Comparison of ENCODE assay signal across 16 cellular contexts in the genomic region with DNA sequence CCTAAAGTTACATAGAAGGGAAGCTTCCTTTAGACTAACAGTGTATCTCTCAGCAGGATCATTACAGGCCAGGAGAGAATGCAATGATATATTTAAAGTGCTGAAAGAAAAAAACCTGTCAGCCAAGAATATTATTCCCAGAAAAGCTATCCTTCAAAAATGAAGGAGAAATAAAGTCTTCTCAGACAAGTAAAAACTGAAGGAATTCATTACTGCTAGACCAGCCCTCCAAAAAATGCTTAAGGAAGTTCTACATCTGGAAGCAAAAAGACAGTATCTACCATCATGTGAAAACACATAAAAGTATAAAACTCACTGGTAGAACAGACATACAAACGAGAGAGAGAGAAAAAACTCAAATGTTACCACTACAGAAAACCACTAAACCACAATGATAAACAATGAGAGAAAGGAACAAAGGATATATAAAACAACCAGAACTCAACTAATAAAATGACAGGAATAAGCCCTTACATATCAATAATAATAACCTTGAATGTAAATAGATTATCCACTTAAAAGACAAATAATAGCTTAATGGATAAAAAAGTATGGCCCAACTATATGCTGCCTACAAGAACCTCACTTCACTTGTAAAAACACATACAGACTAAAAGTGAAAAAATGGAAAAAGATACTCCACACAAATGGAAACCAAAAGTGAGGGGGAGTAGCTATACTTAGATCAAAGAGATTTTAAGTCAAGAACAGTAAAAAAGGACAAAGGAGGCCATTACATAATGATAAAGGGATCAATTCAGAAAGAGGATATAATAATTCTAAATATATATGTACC. TPM values are rescaled to one million over a fixed set of nuclear protein-coding genes. Genes with fewer than 3 reads are reported as not detected.
DNase-seq lines count a peak whose midpoint lies in the region; ATAC-seq lines count a peak whose summit lies in the region.
"Had no signal": no experiment of that assay in that cellular context is flagged by ENCODE, and none has a peak within 500 bp of the region (broad histone marks: within the 10 kb centered on the region; RNA-seq: fewer than 3 reads in every experiment).

No MANE protein-coding gene starts in this region.

- H3K27ac Mint-ChIP-seq in activated naive CD4-positive, alpha-beta T cell treated with anti-CD3 and anti-CD28 coated beads for 36 hours = peak overlapping the region; percentile 48
- peak overlapping the region; percentile 8 to 21 for H3K27ac Mint-ChIP-seq in activated naive CD4-positive, alpha-beta T cell treated with anti-CD3 and anti-CD28 coated beads, Interleukin-2, amount 50 U/mL, for 72 hours
- H3K27ac Mint-ChIP-seq in stimulated activated naive CD8-positive, alpha-beta T cell treated with anti-CD3 and anti-CD28 coated beads, Interleukin-15, Interleukin-2, amounts not matched to agents 100 ng/mL and 50 ng/mL, for 24 hours = peak overlapping the region; percentile 83
- H3K27ac Mint-ChIP-seq: activated B cell treated with CpG ODN at 0.5 μM for 24 hours, mesothelial cell of epicardium had no signal

- peaks cover 42% of the 10 kb centered on the region for H3K9me3 Mint-ChIP-seq in activated naive CD4-positive, alpha-beta T cell treated with anti-CD3 and anti-CD28 coated beads for 36 hours
- H3K9me3 Mint-ChIP-seq in activated naive CD4-positive, alpha-beta T cell treated with anti-CD3 and anti-CD28 coated beads, Interleukin-2, amount 50 U/mL, for 72 hours = peaks cover 20 to 30% of the 10 kb centered on the region in 2 donors
- peaks cover 19% of the 10 kb centered on the region for H3K9me3 Mint-ChIP-seq in stimulated activated naive CD8-positive, alpha-beta T cell treated with anti-CD3 and anti-CD28 coated beads, Interleukin-15, Interleukin-2, amounts not matched to agents 100 ng/mL and 50 ng/mL, for 24 hours

- no peaks in the 10 kb centered on the region for H3K27me3 Mint-ChIP-seq in activated naive CD4-positive, alpha-beta T cell treated with anti-CD3 and anti-CD28 coated beads for 36 hours (ENCODE audit: low read depth)
- H3K27me3 Mint-ChIP-seq in stimulated activated naive CD8-positive, alpha-beta T cell treated with anti-CD3 and anti-CD28 coated beads, Interleukin-15, Interleukin-2, amounts not matched to agents 100 ng/mL and 50 ng/mL, for 24 hours = no peaks in the 10 kb centered on the region
- H3K27me3 Mint-ChIP-seq: activated B cell treated with CpG ODN at 0.5 μM for 24 hours, IgD-negative memory B cell had no signal

- peaks cover 64% of the 10 kb centered on the region for H3K36me3 Mint-ChIP-seq in activated naive CD4-positive, alpha-beta T cell treated with anti-CD3 and anti-CD28 coated beads for 36 hours (ENCODE audit: low read depth)
- peaks cover 57 to 75% of the 10 kb centered on the region in 2 donors for H3K36me3 Mint-ChIP-seq in activated naive CD4-positive, alpha-beta T cell treated with anti-CD3 and anti-CD28 coated beads, Interleukin-2, amount 50 U/mL, for 72 hours
- H3K36me3 Mint-ChIP-seq in stimulated activated naive CD8-positive, alpha-beta T cell treated with anti-CD3 and anti-CD28 coated beads, Interleukin-15, Interleukin-2, amounts not matched to agents 100 ng/mL and 50 ng/mL, for 24 hours (ENCODE audit: low read depth) = peaks cover 88% of the 10 kb centered on the region

- no peak for DNase-seq in activated naive CD4-positive, alpha-beta T cell treated with anti-CD3 and anti-CD28 coated beads for 36 hours
- no peak for DNase-seq in activated naive CD4-positive, alpha-beta T cell treated with anti-CD3 and anti-CD28 coated beads, Interleukin-2, amount 50 U/mL, for 16 hours
- DNase-seq in activated naive CD4-positive, alpha-beta T cell treated with anti-CD3 and anti-CD28 coated beads, Interleukin-2, amount 50 U/mL, for 72 hours (ENCODE audit: low spot score in 2 of 2) = no peak
- no peak for DNase-seq in islet precursor cell
- DNase-seq in NCI-H1436 (lab: John Stamatoyannopoulos, UW) = no peak
- DNase-seq: ACHN; activated B cell treated with CpG ODN at 0.5 μM for 24 hours; effector CD8-positive, alpha-beta T cell; foreskin fibroblast; NCI-H510A treated with DMSO at 0.1 percent for 48 hours had no signal

- peaks cover 42% of the 10 kb centered on the region for H3K4me1 Mint-ChIP-seq in activated naive CD4-positive, alpha-beta T cell treated with anti-CD3 and anti-CD28 coated beads for 36 hours (ENCODE audit: low read depth)
- H3K4me1 Mint-ChIP-seq in stimulated activated naive CD8-positive, alpha-beta T cell treated with anti-CD3 and anti-CD28 coated beads, Interleukin-15, Interleukin-2, amounts not matched to agents 100 ng/mL and 50 ng/mL, for 24 hours (ENCODE audit: low read depth) = peaks cover 68% of the 10 kb centered on the region
- H3K4me1 Mint-ChIP-seq: mesothelial cell of epicardium had no signal

- CTCF ChIA-PET in activated naive CD4-positive, alpha-beta T cell treated with anti-CD3 and anti-CD28 coated beads for 36 hours (lab: Charles Lee) = interaction anchor here (0.6 to 2.4 kb wide), 18 partner anchors 7 to 590 kb away, joined by 3 to 11 read pairs (median 6); no protein-coding TSS in a partner anchor

- ATAC-seq in HG02884 (IDR thresholded peaks at IDR 0.05; ENCODE audit: unreplicated experiment) (peak; percentile 84), esophagus mucosa (no peak)
- peak; percentile 73 to 94 for ATAC-seq in activated naive CD4-positive, alpha-beta T cell treated with anti-CD3 and anti-CD28 coated beads, Interleukin-2, amount 50 U/mL, for 72 hours
- ATAC-seq: Panc1 had no signal

- intact Hi-C loops in activated naive CD4-positive, alpha-beta T cell treated with anti-CD3 and anti-CD28 coated beads for 36 hours (cut with micrococcal nuclease) = loop anchor here (1.0 kb wide), 1 partner anchor 17 kb away; no protein-coding TSS in a partner anchor

- no peak overlapping the region for H3K4me3 Mint-ChIP-seq in activated naive CD4-positive, alpha-beta T cell treated with anti-CD3 and anti-CD28 coated beads for 36 hours
- peak overlapping the region; percentile 43 for H3K4me3 Mint-ChIP-seq in stimulated activated naive CD8-positive, alpha-beta T cell treated with anti-CD3 and anti-CD28 coated beads, Interleukin-15, Interleukin-2, amounts not matched to agents 100 ng/mL and 50 ng/mL, for 24 hours
- H3K4me3 Mint-ChIP-seq: activated B cell treated with CpG ODN at 0.5 μM for 24 hours, mesothelial cell of epicardium had no signal

RNA-seq across cellular contexts. Expression of a gene that starts 22.0 kb away (rescaled TPM):
- 10 to 100 TPM; 21.2 to 23.7 TPM for total RNA-seq in activated naive CD4-positive, alpha-beta T cell treated with anti-CD3 and anti-CD28 coated beads for 36 hours
- total RNA-seq in activated naive CD4-positive, alpha-beta T cell treated with anti-CD3 and anti-CD28 coated beads, Interleukin-2, amount 50 U/mL, for 72 hours = 10 to 100 TPM; 27.8 to 33.8 TPM
- total RNA-seq in esophagus mucosa = 12.9 TPM

RNA-seq across cellular contexts. Expression of a gene that starts 22.1 kb away (rescaled TPM):
- 10 to 100 TPM; 14.9 to 16.9 TPM for total RNA-seq in activated naive CD4-positive, alpha-beta T cell treated with anti-CD3 and anti-CD28 coated beads for 36 hours
- total RNA-seq in activated naive CD4-positive, alpha-beta T cell treated with anti-CD3 and anti-CD28 coated beads, Interleukin-2, amount 50 U/mL, for 72 hours = 10 to 100 TPM; 12.2 to 12.9 TPM
- 8.4 TPM for total RNA-seq in esophagus mucosa

Comparison
In these comparisons a context has a peak if more than half of its experiments do, and no peak if none do; other contexts are left out.
1. H3K27ac Mint-ChIP-seq: peak in every context shown above with its lines; median percentile 83 in stimulated activated naive CD8-positive, alpha-beta T cell treated with anti-CD3 and anti-CD28 coated beads, Interleukin-15, Interleukin-2, amounts not matched to agents 100 ng/mL and 50 ng/mL, for 24 hours; 48 in activated naive CD4-positive, alpha-beta T cell treated with anti-CD3 and anti-CD28 coated beads for 36 hours; 14 in activated naive CD4-positive, alpha-beta T cell treated with anti-CD3 and anti-CD28 coated beads, Interleukin-2, amount 50 U/mL, for 72 hours.